In genomic region chr6:30681696-30682180, GRCh38 we compare ENCODE assay signal across 9 cellular contexts. TPM values are rescaled to one million over a fixed set of nuclear protein-coding genes. Genes with fewer than 3 reads are reported as not detected.
DNase-seq lines count a peak whose midpoint lies in the region; ATAC-seq and TF ChIP-seq lines count a peak whose summit lies in the region.
"Had no signal": no experiment of that assay in that cellular context is flagged by ENCODE, and none has a peak within 500 bp of the region (broad histone marks: within the 10 kb centered on the region; RNA-seq: fewer than 3 reads in every experiment).

No MANE protein-coding gene starts in this region.

- no peaks in the 10 kb centered on the region for H3K27me3 ChIP-seq in CD8-positive, alpha-beta T cell (ENCODE audit: insufficient read depth, low read length)
- H3K27me3 ChIP-seq in osteoblast (ENCODE audit: insufficient read depth, low read length), result no peaks in the 10 kb centered on the region

- peak overlapping the region; percentile 99 for H3K4me3 Mint-ChIP-seq in CD8-positive, alpha-beta T cell

- H3K36me3 Mint-ChIP-seq in CD8-positive, alpha-beta T cell, result peaks cover 82% of the 10 kb centered on the region

- H3K27ac Mint-ChIP-seq in CD8-positive, alpha-beta T cell, result peak overlapping the region; percentile 99

- ATAC-seq in CD8-positive, alpha-beta T cell, result no peak
- ATAC-seq in GM18870 (IDR thresholded peaks at IDR 0.05; ENCODE audit: unreplicated experiment), result no peak

- TF ChIP-seq CTCF in CD8-positive, alpha-beta T cell (IDR thresholded peaks at IDR 0.05), result no peak
- TF ChIP-seq CTCF in NB4 (IDR thresholded peaks at IDR 0.05; ENCODE audit: low read depth, low read length), result no peak
- TF ChIP-seq CTCF in coronary artery (IDR thresholded peaks at IDR 0.05), result no peak
- TF ChIP-seq CTCF in osteoblast (IDR thresholded peaks at IDR 0.05; ENCODE audit: extremely low read depth, low read depth, low read length), result no peak

- H3K27me3 Mint-ChIP-seq in CD8-positive, alpha-beta T cell (ENCODE audit: low read depth), result no peaks in the 10 kb centered on the region

- peak overlapping the region; percentile 86 for H3K4me3 ChIP-seq in CD8-positive, alpha-beta T cell (ENCODE audit: low read depth, low read length)
- peak overlapping the region; percentile 78 for H3K4me3 ChIP-seq in NB4 (ENCODE audit: low read depth, low read length)
- H3K4me3 ChIP-seq in coronary artery, result peak overlapping the region; percentile 91
- peak overlapping the region; percentile 96 for H3K4me3 ChIP-seq in osteoblast (ENCODE audit: insufficient read depth, low read length)

- POLR2A ChIA-PET in CD8-positive, alpha-beta T cell (lab: Charles Lee), result interaction anchor here (0.7 to 16.5 kb wide), 11 partner anchors 9 to 192 kb away, joined by 3 to 324 read pairs (median 5); partner anchors contain the start of genes MDC1, MRPS18B, NRM and PPP1R10

- H3K9me3 Mint-ChIP-seq in CD8-positive, alpha-beta T cell, result no peaks in the 10 kb centered on the region

- H3K79me2 ChIP-seq in osteoblast (ENCODE audit: insufficient read depth, low read length), result peaks cover 92% of the 10 kb centered on the region

- H3K4me1 ChIP-seq in CD8-positive, alpha-beta T cell (ENCODE audit: insufficient read depth, low read length), result peaks cover 27% of the 10 kb centered on the region
- peaks cover 48% of the 10 kb centered on the region for H3K4me1 ChIP-seq in osteoblast (ENCODE audit: insufficient read depth, low read length)

- peaks cover 11% of the 10 kb centered on the region for H3K36me3 ChIP-seq in CD8-positive, alpha-beta T cell (ENCODE audit: insufficient read depth, low read length)
- H3K36me3 ChIP-seq in osteoblast (ENCODE audit: insufficient read depth, low read length), result peaks cover 62% of the 10 kb centered on the region

- no peaks in the 10 kb centered on the region for H3K9me3 ChIP-seq in CD8-positive, alpha-beta T cell (ENCODE audit: low read length)
- H3K9me3 ChIP-seq in osteoblast (ENCODE audit: low read depth, low read length), result no peaks in the 10 kb centered on the region

- peaks cover 43% of the 10 kb centered on the region for H3K4me1 Mint-ChIP-seq in CD8-positive, alpha-beta T cell (ENCODE audit: low read depth)

- H3K4me2 ChIP-seq in osteoblast (ENCODE audit: insufficient read depth, low read length), result peak overlapping the region; percentile 96

- no peak for DNase-seq in CD8-positive, alpha-beta T cell
- DNase-seq in NB4 (ENCODE audit: low read depth), result no peak
- no peak for DNase-seq in coronary artery (ENCODE audit: low spot score)
- DNase-seq in osteoblast (ENCODE audit: insufficient read length, low spot score, missing footprints), result no peak
- no peak for DNase-seq in GM19240 (ENCODE audit: insufficient read length, low spot score)
- DNase-seq in SIG-M5 treated with dmso at 0.1 percent for 504 hours (lab: John Stamatoyannopoulos, UW; ENCODE audit: unreplicated experiment), result no peak
- DNase-seq in activated CD4-positive, alpha-beta T cell treated with anti-CD3 and anti-CD28 coated beads for 1 hour, result no peak
- DNase-seq: NCI-H2171 had no signal

- H3K27ac ChIP-seq in CD8-positive, alpha-beta T cell (ENCODE audit: low read depth, low read length), result peak overlapping the region; percentile 75
- H3K27ac ChIP-seq in coronary artery (peak overlapping the region; percentile 95 to 100), osteoblast (ENCODE audit: low read depth, low read length) (peak overlapping the region; percentile 78)

- TF ChIP-seq POLR2A in NB4 (IDR thresholded peaks at IDR 0.05; ENCODE audit: extremely low read depth, insufficient read length), result no peak

- CTCF ChIA-PET in CD8-positive, alpha-beta T cell (lab: Charles Lee), result interaction anchor here (0.8 to 17.5 kb wide), 7 partner anchors 9 to 141 kb away, joined by 3 to 879 read pairs (median 5); partner anchors contain the start of genes DHX16, GNL1, MDC1 and PRR3

- intact Hi-C loops in CD8-positive, alpha-beta T cell (cut with DNase I, micrococcal nuclease), result loop anchor here (1.0 to 10.0 kb wide), 10 partner anchors 8 to 813 kb away; partner anchors contain the start of genes MDC1 (in 2 of the 2), ABCF1 (in 1 of the 2), DHX16 (in 1 of the 2) and GNL1 (in 1 of the 2)

- no peak overlapping the region for H2AFZ ChIP-seq in osteoblast (ENCODE audit: low read length)

- H4K20me1 ChIP-seq in osteoblast (ENCODE audit: insufficient read depth, low read length), result peaks cover 78% of the 10 kb centered on the region

RNA-seq across cellular contexts. Expression of gene PPP1R18, which starts 4.7 kb away (rescaled TPM):
- 10 to 100 TPM; 24.1 to 26.0 TPM for total RNA-seq in CD8-positive, alpha-beta T cell
- 62.6 and 63.9 TPM in 2 replicates for total RNA-seq in osteoblast

RNA-seq across cellular contexts. Expression of gene DHX16, which starts 8.9 kb away (rescaled TPM):
- total RNA-seq in CD8-positive, alpha-beta T cell, result 10 to 100 TPM; 15.8 to 17.9 TPM
- 25.6 and 26.1 TPM in 2 replicates for total RNA-seq in osteoblast

RNA-seq across cellular contexts. Expression of gene NRM, which starts 9.0 kb away (rescaled TPM):
- total RNA-seq in CD8-positive, alpha-beta T cell, result 1 to 10 TPM; 1.5 to 2.0 TPM
- total RNA-seq in osteoblast, result 2.9 and 3.3 TPM in 2 replicates

RNA-seq across cellular contexts. Expression of gene C6orf136, which starts 34.8 kb away (rescaled TPM):
- 10 to 100 TPM; 31.4 to 36.0 TPM for total RNA-seq in CD8-positive, alpha-beta T cell
- 4.7 and 6.2 TPM in 2 replicates for total RNA-seq in osteoblast

RNA-seq across cellular contexts. Expression of gene MDC1, which starts 35.3 kb away (rescaled TPM):
- 10 to 100 TPM; 38.9 to 48.8 TPM for total RNA-seq in CD8-positive, alpha-beta T cell
- total RNA-seq in osteoblast, result 5.1 and 5.3 TPM in 2 replicates
